ENCODE assay signal across 22 cellular contexts in the genomic region with DNA sequence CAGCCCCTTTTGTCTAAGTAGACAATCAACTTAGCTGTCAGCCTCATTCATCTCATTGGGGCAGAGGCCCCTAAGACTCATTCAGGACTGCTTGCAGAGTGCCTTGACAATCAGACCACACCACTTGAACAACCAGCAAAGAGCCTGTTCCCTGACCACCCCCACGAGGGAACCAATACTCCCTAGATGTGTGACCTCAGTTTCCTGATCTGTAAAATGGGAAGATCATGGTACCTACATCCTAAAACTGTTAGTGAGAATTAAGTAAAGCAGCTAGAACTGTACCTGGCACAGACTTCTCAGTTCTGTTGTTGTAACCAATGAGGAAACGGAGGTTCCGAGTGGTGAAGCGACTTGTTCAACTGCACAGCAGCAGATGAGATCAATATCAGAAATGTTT.
DNase-seq lines count a peak whose midpoint lies in the region; ATAC-seq, FAIRE-seq and TF ChIP-seq lines count a peak whose summit lies in the region.
"Had no signal": no experiment of that assay in that cellular context is flagged by ENCODE, and none has a peak within 500 bp of the region (broad histone marks: within the 10 kb centered on the region; RNA-seq: fewer than 3 reads in every experiment).

No MANE protein-coding gene starts in this region.

- peaks cover 8% of the 10 kb centered on the region for H3K36me3 Mint-ChIP-seq in stimulated activated effector memory CD8-positive, alpha-beta T cell treated with anti-CD3 and anti-CD28 coated beads, Interleukin-12 subunit alpha, Interleukin-12 subunit beta, amount 100 ng/mL, for 72 hours
- H3K36me3 Mint-ChIP-seq: CD4-positive, alpha-beta memory T cell had no signal

- peak overlapping the region; percentile 88 for H3K27ac Mint-ChIP-seq in stimulated activated effector memory CD8-positive, alpha-beta T cell treated with anti-CD3 and anti-CD28 coated beads, Interleukin-12 subunit alpha, Interleukin-12 subunit beta, amount 100 ng/mL, for 72 hours
- H3K27ac Mint-ChIP-seq: HFFc6 had no signal

- 37% methylated on average over 4 of the region's 4 CpGs for WGBS in HepG2 (ENCODE audit: low lambda C conversion rate)
- 69% methylated on average over 4 of the region's 4 CpGs for WGBS in right lobe of liver (ENCODE audit: insufficient coverage, low coverage, low lambda C conversion rate, missing lambda C conversion rate)
- WGBS in K562 (ENCODE audit: insufficient coverage, low coverage, missing lambda C conversion rate), result 11% methylated on average over 4 of the region's 4 CpGs

- no peaks in the 10 kb centered on the region for H3K9me3 Mint-ChIP-seq in stimulated activated effector memory CD8-positive, alpha-beta T cell treated with anti-CD3 and anti-CD28 coated beads, Interleukin-12 subunit alpha, Interleukin-12 subunit beta, amount 100 ng/mL, for 72 hours
- H3K9me3 Mint-ChIP-seq: CD4-positive, alpha-beta memory T cell; HFFc6 had no signal

- H3K4me2 ChIP-seq in HepG2 (ENCODE audit: low read depth, low read length), result no peak overlapping the region
- H3K4me2 ChIP-seq in DOHH2 (ENCODE audit: low read length), result peak overlapping the region; percentile 90
- H3K4me2 ChIP-seq in K562 (ENCODE audit: insufficient read depth, low read length), result 0 out of 2 replicates have a peak overlapping the region, but pooled peaks have one; percentile 1
- H3K4me2 ChIP-seq: A549, SK-N-SH had no signal

- FAIRE-seq in HepG2 (lab: Jason Lieb, UNC), result no peak
- peak; percentile 63 for FAIRE-seq in K562 (lab: Jason Lieb, UNC)
- FAIRE-seq: A549, D721Med, H54 had no signal

- TF ChIP-seq CTCF in HepG2 (CRISPR knock-in tag; IDR thresholded peaks at IDR 0.05), result no peak
- TF ChIP-seq CTCF in right lobe of liver (IDR thresholded peaks at IDR 0.05), result no peak
- no peak for TF ChIP-seq CTCF in DOHH2 (IDR thresholded peaks at IDR 0.05; ENCODE audit: low read depth, low read length, poor library complexity, severe bottlenecking)
- TF ChIP-seq CTCF in K562 (IDR thresholded peaks at IDR 0.05 in 2 of 3, conservative IDR thresholded peaks at IDR 0.05 in 1 of 3; ENCODE audit: insufficient read depth in 2 of 3, low read depth in 1 of 3, low read length in 3 of 3), result no peak

- no peak overlapping the region for H3K9ac ChIP-seq in HepG2 (ENCODE audit: insufficient read depth, low read depth, low read length)
- no peak overlapping the region for H3K9ac ChIP-seq in K562 (ENCODE audit: insufficient read depth in 1 of 2, low read depth in 2 of 2, low read length in 2 of 2)
- H3K9ac ChIP-seq: SK-N-SH had no signal

- ATAC-seq in HepG2 (no peak), right lobe of liver (no peak), K562 (no peak)
- ATAC-seq in stimulated activated effector memory CD8-positive, alpha-beta T cell treated with anti-CD3 and anti-CD28 coated beads, Interleukin-12 subunit alpha, Interleukin-12 subunit beta, amount 100 ng/mL, for 72 hours, result no peak
- ATAC-seq: A549, Right ventricle myocardium inferior had no signal

- BruUV-seq in HepG2 (replicated peaks; lab: Mats Ljungman, UMichigan) (no TSS peak), K562 (replicated peaks; lab: Mats Ljungman, UMichigan) (no TSS peak)

- no peaks in the 10 kb centered on the region for H3K9me3 ChIP-seq in HepG2 (ENCODE audit: low read length)
- H3K9me3 ChIP-seq in right lobe of liver, result no peaks in the 10 kb centered on the region
- no peaks in the 10 kb centered on the region for H3K9me3 ChIP-seq in DOHH2 (ENCODE audit: control insufficient read depth, insufficient read depth, low read length)
- no peaks in the 10 kb centered on the region for H3K9me3 ChIP-seq in K562 (replicated peaks; ENCODE audit: control insufficient read depth, insufficient read depth, low read depth, low read length)
- H3K9me3 ChIP-seq: A549, Peyer's patch, SK-N-SH had no signal

- H4K20me1 ChIP-seq in HepG2 (ENCODE audit: insufficient read depth, low read length), result no peaks in the 10 kb centered on the region
- no peaks in the 10 kb centered on the region for H4K20me1 ChIP-seq in DOHH2 (ENCODE audit: control insufficient read depth, insufficient read depth, low read depth, low read length)
- H4K20me1 ChIP-seq in K562 (replicated peaks; ENCODE audit: control insufficient read depth, insufficient read depth, low read length), result no peaks in the 10 kb centered on the region

- no peak for TF ChIP-seq POLR2A in HepG2 (IDR thresholded peaks at IDR 0.05; ENCODE audit: insufficient read depth in 1 of 2, low read depth in 2 of 2, low read length in 2 of 2)
- TF ChIP-seq POLR2A in right lobe of liver (IDR thresholded peaks at IDR 0.05), result no peak
- TF ChIP-seq POLR2A in K562 (conservative IDR thresholded peaks at IDR 0.05), result no peak

- no peak overlapping the region for H3K4me3 Mint-ChIP-seq in stimulated activated effector memory CD8-positive, alpha-beta T cell treated with anti-CD3 and anti-CD28 coated beads, Interleukin-12 subunit alpha, Interleukin-12 subunit beta, amount 100 ng/mL, for 72 hours
- H3K4me3 Mint-ChIP-seq: HFFc6 had no signal

- H2AFZ ChIP-seq in HepG2 (ENCODE audit: low read length) (no peak overlapping the region), K562 (ENCODE audit: low read depth, low read length) (no peak overlapping the region)

- TF ChIP-seq EP300 in HepG2 (IDR thresholded peaks at IDR 0.05; ENCODE audit: low read depth in 2 of 2, low read length in 2 of 2), result no peak
- TF ChIP-seq EP300 in HepG2 (CRISPR knock-in tag; IDR thresholded peaks at IDR 0.05; ENCODE audit: borderline replicate concordance), result no peak
- TF ChIP-seq EP300 in K562 (IDR thresholded peaks at IDR 0.05; ENCODE audit: low read length), result no peak

- H3K27me3 ChIP-seq in HepG2 (ENCODE audit: control insufficient read depth in 1 of 2, insufficient read depth in 2 of 2, low read length in 2 of 2) (peaks cover 3 to 16% of the 10 kb centered on the region in 2 experiments; a peak in 2 of 5 replicates), right lobe of liver (peaks cover 0 to 5% of the 10 kb centered on the region in 2 donors), DOHH2 (ENCODE audit: control insufficient read depth, low read length) (no peaks in the 10 kb centered on the region), K562 (ENCODE audit: control insufficient read depth in 2 of 2, insufficient read depth in 2 of 2, low read length in 2 of 2) (peaks cover 12 to 27% of the 10 kb centered on the region in 2 experiments; a peak in 4 of 5 replicates)
- H3K27me3 ChIP-seq: Peyer's patch had no signal

- no peaks in the 10 kb centered on the region for H3K36me3 ChIP-seq in HepG2 (replicated peaks in 1 of 2; ENCODE audit: control insufficient read depth in 1 of 2, insufficient read depth in 2 of 2, low read length in 2 of 2)
- no peaks in the 10 kb centered on the region for H3K36me3 ChIP-seq in right lobe of liver
- H3K36me3 ChIP-seq in DOHH2 (ENCODE audit: control insufficient read depth, low read length), result no peaks in the 10 kb centered on the region
- no peaks in the 10 kb centered on the region for H3K36me3 ChIP-seq in K562 (ENCODE audit: control insufficient read depth, insufficient read depth, low read length)
- H3K36me3 ChIP-seq: Peyer's patch had no signal

- peaks cover 73% of the 10 kb centered on the region for H3K4me1 Mint-ChIP-seq in stimulated activated effector memory CD8-positive, alpha-beta T cell treated with anti-CD3 and anti-CD28 coated beads, Interleukin-12 subunit alpha, Interleukin-12 subunit beta, amount 100 ng/mL, for 72 hours

- TF ChIP-seq RAD21 in HepG2 (CRISPR knock-in tag; IDR thresholded peaks at IDR 0.05) (no peak), K562 (CRISPR knock-in tag; conservative IDR thresholded peaks at IDR 0.05 in 1 of 2, IDR thresholded peaks at IDR 0.05 in 1 of 2) (no peak)

- no peak overlapping the region for H3K27ac ChIP-seq in HepG2 (ENCODE audit: extremely low read length, insufficient read depth, low read length)
- H3K27ac ChIP-seq in right lobe of liver, result no peak overlapping the region
- H3K27ac ChIP-seq in DOHH2 (ENCODE audit: low read depth, low read length), result no peak overlapping the region
- no peak overlapping the region for H3K27ac ChIP-seq in K562 (ENCODE audit: extremely low read depth, low read depth, low read length)
- H3K27ac ChIP-seq: A549 had no signal

- intact Hi-C loops in HepG2 (cut with micrococcal nuclease; ENCODE audit: unreplicated experiment) (no loop called here), right lobe of liver (cut with DNase I) (no loop called here), K562 (cut with micrococcal nuclease) (no loop called here)

- no peaks in the 10 kb centered on the region for H3K9me2 ChIP-seq in DOHH2 (replicated peaks; ENCODE audit: control insufficient read depth, low read length)
- H3K9me2 ChIP-seq: SK-N-SH had no signal

- no peak for DNase-seq in HepG2 (ENCODE audit: low spot score)
- no peak for DNase-seq in right lobe of liver
- no peak for DNase-seq in K562 (ENCODE audit: extremely low read depth in 1 of 4, low spot score in 3 of 4)
- DNase-seq in stimulated activated effector memory CD8-positive, alpha-beta T cell treated with anti-CD3 and anti-CD28 coated beads, Interleukin-12 subunit alpha, Interleukin-12 subunit beta, amount 100 ng/mL, for 72 hours (ENCODE audit: low spot score in 2 of 2), result no peak
- no peak for DNase-seq in SHP77 treated with DMSO at 0.1 percent for 48 hours (lab: John Stamatoyannopoulos, UW)
- DNase-seq in NCI-H187 (lab: John Stamatoyannopoulos, UW), result no peak
- no peak for DNase-seq in SK-N-DZ (ENCODE audit: low spot score)
- DNase-seq: CD4-positive, alpha-beta memory T cell; GF-D8; HFFc6; KG1; NCI-H1048; NCI-H146; NCI-H2081 treated with DMSO at 0.1 percent for 48 hours; NCI-H510A; Peyer's patch; SK-N-SH had no signal

- no peaks in the 10 kb centered on the region for H3K4me1 ChIP-seq in HepG2 (ENCODE audit: insufficient read depth, low read length)
- H3K4me1 ChIP-seq in right lobe of liver, result peaks cover 0 to 4% (median 0%) of the 10 kb centered on the region in 4 donors
- H3K4me1 ChIP-seq in DOHH2 (ENCODE audit: control insufficient read depth, low read length), result peaks cover 43% of the 10 kb centered on the region
- peaks cover 8 to 20% of the 10 kb centered on the region in 2 experiments; a peak in 4 of 5 replicates for H3K4me1 ChIP-seq in K562 (replicated peaks in 1 of 2; ENCODE audit: control insufficient read depth in 2 of 2, insufficient read depth in 2 of 2, low read length in 2 of 2)
- H3K4me1 ChIP-seq: A549 had no signal

- H3K79me2 ChIP-seq in HepG2 (ENCODE audit: insufficient read depth, low read length) (no peaks in the 10 kb centered on the region), DOHH2 (ENCODE audit: control insufficient read depth, low read length) (no peaks in the 10 kb centered on the region), K562 (ENCODE audit: control insufficient read depth, insufficient read depth, low read length) (no peaks in the 10 kb centered on the region)

- POLR2A ChIA-PET in HepG2 (lab: Yijun Ruan, JAX) (no interaction called here), K562 (lab: Yijun Ruan, JAX) (interaction anchor here (1.0 to 1.7 kb wide), 5 partner anchors 8 to 163 kb away, joined by 3 to 5 read pairs (median 3); no protein-coding TSS in a partner anchor)

- CTCF ChIA-PET in HepG2 (lab: Yijun Ruan, JAX; ENCODE audit: low intra/inter-chr PET ratio, low total read pairs) (no interaction called here), K562 (lab: Yijun Ruan, JAX; ENCODE audit: low intra/inter-chr PET ratio) (no interaction called here)

- H3K9me1 ChIP-seq in K562 (ENCODE audit: control insufficient read depth, insufficient read depth, low read length), result no peaks in the 10 kb centered on the region

- peaks cover 23% of the 10 kb centered on the region for H3F3A ChIP-seq in DOHH2 (ENCODE audit: control insufficient read depth, insufficient read depth)

- no peak overlapping the region for H3K4me3 ChIP-seq in HepG2 (replicated peaks in 1 of 3; ENCODE audit: insufficient read depth in 1 of 3, low read depth in 2 of 3, low read length in 3 of 3)
- no peak overlapping the region for H3K4me3 ChIP-seq in right lobe of liver
- H3K4me3 ChIP-seq in DOHH2 (ENCODE audit: low read length), result peak overlapping the region; percentile 76; the same call in 1 of the 2 replicates
- H3K4me3 ChIP-seq in K562, result no peak overlapping the region
- H3K4me3 ChIP-seq: A549, Peyer's patch had no signal

- in situ Hi-C loops in HepG2 (cut with HindIII; ENCODE audit: extremely low pct_ligation_motif_present, low pct_unique_long_range_greater_than_20kb), result no loop called here
- in situ Hi-C loops in K562 (cut with MboI), result no loop called here
